5 cellular contexts compared by ENCODE assay signal in genomic region chr12:84826925-84827324, GRCh38.
"Had no signal": no experiment of that assay in that cellular context is flagged by ENCODE, and none has a peak within 500 bp of the region (broad histone marks: within the 10 kb centered on the region; RNA-seq: fewer than 3 reads in every experiment).

No MANE protein-coding gene starts in this region.

- H3K27ac Mint-ChIP-seq: GM23338, H9 had no signal

- H3K4me3 Mint-ChIP-seq: GM23338, H9 had no signal

- H2AFZ ChIP-seq: GM23338 had no signal

- H3K9me3 Mint-ChIP-seq: GM23338, H9 had no signal

- H3K4me3 ChIP-seq: GM23338, K562 had no signal

- DNase-seq: H9, HCEC 1CT, IMR-90 had no signal

- ATAC-seq: GM23338, K562 had no signal

- H3K4me2 ChIP-seq: GM23338 had no signal

- H3K4me1 Mint-ChIP-seq: GM23338 had no signal
